ENCODE assay signal across 32 cellular contexts in the genomic region with DNA sequence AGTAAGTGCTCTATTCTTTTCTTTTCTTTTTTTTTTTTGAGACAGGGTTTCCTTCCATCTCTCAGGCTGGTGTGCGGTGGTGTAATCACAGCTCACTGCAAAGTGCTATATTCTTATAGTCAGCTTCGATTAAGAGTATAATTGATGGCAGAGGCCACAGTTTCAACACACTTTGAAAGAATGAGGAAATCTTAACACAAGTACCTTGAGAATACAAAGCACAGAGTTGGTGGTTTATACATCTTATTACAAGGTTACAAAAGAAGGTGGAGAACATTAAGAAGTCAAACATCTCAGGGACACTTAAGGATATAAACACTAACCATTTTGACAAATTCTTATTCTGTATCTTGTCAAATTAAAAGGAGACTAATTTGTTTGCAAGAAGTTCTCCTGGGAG.
"Had no signal": no experiment of that assay in that cellular context is flagged by ENCODE, and none has a peak within 500 bp of the region (broad histone marks: within the 10 kb centered on the region; RNA-seq: fewer than 3 reads in every experiment).

No MANE protein-coding gene starts in this region.

- DNase-seq: activated B cell treated with CpG ODN at 0.5 μM for 24 hours; activated CD4-positive, alpha-beta memory T cell treated with anti-CD3 and anti-CD28 coated beads for 36 hours; activated CD4-positive, alpha-beta T cell treated with anti-CD3 and anti-CD28 coated beads for 4 hours; activated CD4-positive, alpha-beta T cell treated with anti-CD3 and anti-CD28 coated beads, Interleukin-2, amount 10 ng/mL, durations not matched to agents 24 days and 14 days; activated CD4-positive, alpha-beta T cell treated with anti-CD3 and anti-CD28 coated beads, Interleukin-2, amount 50 U/mL, for 1 hour; activated CD4-positive, alpha-beta T cell treated with anti-CD3 and anti-CD28 coated beads, Interleukin-2, amount 50 U/mL, for 4 hours; activated CD4-positive, CD25-positive, alpha-beta regulatory T cell treated with anti-CD3 and anti-CD28 coated beads, Interleukin-2, amount 50 U/mL, for 72 hours; activated CD8-positive, alpha-beta memory T cell treated with anti-CD3 and anti-CD28 coated beads, Interleukin-2, amount 50 U/mL, for 4 hours; activated CD8-positive, alpha-beta T cell treated with anti-CD3 and anti-CD28 coated beads for 36 hours; activated effector memory CD4-positive, alpha-beta T cell treated with anti-CD3 and anti-CD28 coated beads, Interleukin-2, amount 50 U/mL, for 16 hours; activated gamma-delta T cell treated with Interleukin-2 at 50 U/mL for 16 hours; activated naive CD4-positive, alpha-beta T cell; activated naive CD4-positive, alpha-beta T cell treated with anti-CD3 and anti-CD28 coated beads for 36 hours; activated naive CD8-positive, alpha-beta T cell treated with anti-CD3 and anti-CD28 coated beads, Interleukin-2, amount 10 ng/mL, durations not matched to agents 7 days and 5 days; activated naive CD8-positive, alpha-beta T cell treated with anti-CD3 and anti-CD28 coated beads, Interleukin-2, amount 50 U/mL, for 24 hours; activated T-cell treated with anti-CD3 and anti-CD28 coated beads for 4 hours; activated T-cell treated with anti-CD3 and anti-CD28 coated beads, Interleukin-2, amount 50 U/mL, for 1 hour; activated T-cell treated with anti-CD3 and anti-CD28 coated beads, Interleukin-2, amount 50 U/mL, for 4 hours; activated T-cell treated with anti-CD3 and anti-CD28 coated beads, Interleukin-2, amount 50 U/mL, for 72 hours; amygdala; anterior cingulate cortex; caudate nucleus; cerebellar nuclear complex; T-helper 1 cell; T-helper 2 cell; T-helper 9 cell had no signal

- H3K4me3 ChIP-seq: ascending aorta, cardiac muscle cell had no signal

- H3K4me1 ChIP-seq: ascending aorta had no signal

- ATAC-seq: activated CD8-positive, alpha-beta T cell treated with anti-CD3 and anti-CD28 coated beads for 36 hours; activated naive CD8-positive, alpha-beta T cell treated with anti-CD3 and anti-CD28 coated beads, Interleukin-2, amount 50 U/mL, for 24 hours; activated T-cell treated with anti-CD3 and anti-CD28 coated beads, Interleukin-2, amount 50 U/mL, for 4 hours; activated T-cell treated with anti-CD3 and anti-CD28 coated beads, Interleukin-2, amount 50 U/mL, for 72 hours; activated T-helper 17 cell treated with anti-CD3 and anti-CD28 coated beads, Interleukin-2, amount 50 U/mL, for 72 hours had no signal

- FAIRE-seq: bronchial epithelial cell, TTC549 had no signal

- H3K27me3 ChIP-seq: ascending aorta, cardiac muscle cell had no signal

- H3K27ac ChIP-seq: ascending aorta, cardiac muscle cell, VCaP had no signal

- H3K36me3 ChIP-seq: ascending aorta, cardiac muscle cell had no signal

- H3K9me3 ChIP-seq: ascending aorta had no signal
